Comparison of ENCODE assay signal across 21 cellular contexts in the genomic region with DNA sequence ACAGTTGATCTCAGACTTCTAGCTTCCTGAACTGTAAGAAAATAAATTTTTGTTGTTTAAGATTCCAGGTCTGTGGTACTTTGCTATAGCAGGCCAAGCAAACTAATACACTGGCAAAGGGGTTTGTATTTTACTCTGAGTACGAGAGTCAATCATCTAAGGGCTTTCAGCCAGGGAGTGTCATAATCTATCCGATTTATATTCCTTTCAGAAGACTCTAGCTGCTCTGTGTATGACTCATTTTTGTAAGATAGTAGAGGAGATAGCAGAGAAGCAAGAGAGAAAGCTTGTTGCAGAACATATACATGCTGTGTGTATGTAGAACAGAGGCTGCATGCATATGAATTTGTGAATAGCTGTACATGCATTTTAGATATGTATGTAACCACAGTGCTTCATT.
A peak's percentile ranks its signal among the peaks of the same experiment; 100 is the strongest.
DNase-seq lines count a peak whose midpoint lies in the region; ATAC-seq and TF ChIP-seq lines count a peak whose summit lies in the region.
"Had no signal": no experiment of that assay in that cellular context is flagged by ENCODE, and none has a peak within 500 bp of the region (broad histone marks: within the 10 kb centered on the region; RNA-seq: fewer than 3 reads in every experiment).

No MANE protein-coding gene starts in this region.

- no peak overlapping the region for H3K27ac ChIP-seq in hepatocyte

- no peaks in the 10 kb centered on the region for H3K79me2 ChIP-seq in hepatocyte

- H3K36me3 Mint-ChIP-seq in WTC11: no peaks in the 10 kb centered on the region
- H3K36me3 Mint-ChIP-seq: CD8-positive, alpha-beta T cell had no signal

- DNase-seq in COLO829 (ENCODE audit: low spot score) (peak; percentile 2), NCI-H446 treated with DMSO at 0.1 percent for 48 hours (lab: John Stamatoyannopoulos, UW) (peak; percentile 25), hepatocyte (ENCODE audit: low spot score) (peak; percentile 8), AG20443 (ENCODE audit: low spot score) (no peak), WTC11 (ENCODE audit: low spot score) (no peak)
- no peak for DNase-seq in activated T-cell treated with anti-CD3 and anti-CD28 coated beads, Interleukin-2, amount 50 U/mL, for 48 hours
- DNase-seq: 8988T; AML-193; C1 segment of cervical spinal cord; Calu3; CD8-positive, alpha-beta T cell; DMS153; Kasumi-1; MG63; NCI-H1417 treated with DMSO at 0.1 percent for 48 hours; NCI-H187; NCI-H2227 treated with DMSO at 0.1 percent for 48 hours; NCI-H524; NCI-H774; SHP77 had no signal

- H3K9me2 ChIP-seq in hepatocyte (replicated peaks; ENCODE audit: insufficient read depth): no peaks in the 10 kb centered on the region

- H3K9me3 ChIP-seq in hepatocyte (ENCODE audit: low read depth): no peaks in the 10 kb centered on the region
- H3K9me3 ChIP-seq: MG63 had no signal

- H2AFZ ChIP-seq in hepatocyte: no peak overlapping the region

- H3K4me2 ChIP-seq in hepatocyte: no peak overlapping the region

- H4K20me1 ChIP-seq in hepatocyte (ENCODE audit: insufficient read depth, poor library complexity, severe bottlenecking): no peaks in the 10 kb centered on the region

- no peaks in the 10 kb centered on the region for H3K36me3 ChIP-seq in hepatocyte (replicated peaks; ENCODE audit: insufficient read depth, low read depth)
- H3K36me3 ChIP-seq: MG63 had no signal

- H3K27me3 Mint-ChIP-seq in WTC11 (ENCODE audit: low read depth): no peaks in the 10 kb centered on the region

- WGBS in hepatocyte (ENCODE audit: low lambda C conversion rate, missing lambda C conversion rate): 60% methylated on average over 2 of the region's 2 CpGs

- POLR2A ChIA-PET in WTC11 (lab: Charles Lee): no interaction called here

- H3K4me3 ChIP-seq in hepatocyte: no peak overlapping the region
- H3K4me3 ChIP-seq: MG63 had no signal

- ATAC-seq in SK-N-SH treated with all-trans-retinoic acid at 6 μM for 48 hours (peak; percentile 39; the same call in 2 of the 3 replicates), WTC11 (no peak)
- ATAC-seq: CD8-positive, alpha-beta T cell had no signal

- H3K4me1 Mint-ChIP-seq in WTC11: peaks cover 8% of the 10 kb centered on the region

- H3K27me3 ChIP-seq in hepatocyte: no peaks in the 10 kb centered on the region
- H3K27me3 ChIP-seq: MG63 had no signal

- no peaks in the 10 kb centered on the region for H3K4me1 ChIP-seq in hepatocyte (ENCODE audit: insufficient read depth)

- no peaks in the 10 kb centered on the region for H3K9me3 Mint-ChIP-seq in WTC11

- no peak overlapping the region for H3K27ac Mint-ChIP-seq in WTC11
- H3K27ac Mint-ChIP-seq: CD8-positive, alpha-beta T cell had no signal

- CTCF ChIA-PET in WTC11 (lab: Charles Lee): no interaction called here

- TF ChIP-seq CTCF in hepatocyte (IDR thresholded peaks at IDR 0.05; ENCODE audit: poor library complexity) (no peak), WTC11 (IDR thresholded peaks at IDR 0.05) (no peak)

- H3K4me3 Mint-ChIP-seq in WTC11: no peak overlapping the region
- H3K4me3 Mint-ChIP-seq: CD8-positive, alpha-beta T cell had no signal

TF ChIP-seq in SK-N-SH treated with all-trans-retinoic acid at 6 μM for 48 hours, 23 proteins besides CTCF, POLR2A, EP300 and RAD21 (continues in another document):
- no peak for TF ChIP-seq ZC3H10 (CRISPR knock-in tag; IDR thresholded peaks at IDR 0.05)
- TF ChIP-seq, protein P1, sequence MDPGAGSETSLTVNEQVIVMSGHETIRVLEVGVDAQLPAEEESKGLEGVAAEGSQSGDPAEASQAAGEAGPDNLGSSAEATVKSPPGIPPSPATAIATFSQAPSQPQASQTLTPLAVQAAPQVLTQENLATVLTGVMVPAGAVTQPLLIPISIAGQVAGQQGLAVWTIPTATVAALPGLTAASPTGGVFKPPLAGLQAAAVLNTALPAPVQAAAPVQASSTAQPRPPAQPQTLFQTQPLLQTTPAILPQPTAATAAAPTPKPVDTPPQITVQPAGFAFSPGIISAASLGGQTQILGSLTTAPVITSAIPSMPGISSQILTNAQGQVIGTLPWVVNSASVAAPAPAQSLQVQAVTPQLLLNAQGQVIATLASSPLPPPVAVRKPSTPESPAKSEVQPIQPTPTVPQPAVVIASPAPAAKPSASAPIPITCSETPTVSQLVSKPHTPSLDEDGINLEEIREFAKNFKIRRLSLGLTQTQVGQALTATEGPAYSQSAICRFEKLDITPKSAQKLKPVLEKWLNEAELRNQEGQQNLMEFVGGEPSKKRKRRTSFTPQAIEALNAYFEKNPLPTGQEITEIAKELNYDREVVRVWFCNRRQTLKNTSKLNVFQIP (CRISPR knock-in tag; IDR thresholded peaks at IDR 0.05; ENCODE audit: borderline replicate concordance, low read depth): no peak
- TF ChIP-seq SNAI2 (CRISPR knock-in tag; IDR thresholded peaks at IDR 0.05): no peak
- TF ChIP-seq, protein P2, sequence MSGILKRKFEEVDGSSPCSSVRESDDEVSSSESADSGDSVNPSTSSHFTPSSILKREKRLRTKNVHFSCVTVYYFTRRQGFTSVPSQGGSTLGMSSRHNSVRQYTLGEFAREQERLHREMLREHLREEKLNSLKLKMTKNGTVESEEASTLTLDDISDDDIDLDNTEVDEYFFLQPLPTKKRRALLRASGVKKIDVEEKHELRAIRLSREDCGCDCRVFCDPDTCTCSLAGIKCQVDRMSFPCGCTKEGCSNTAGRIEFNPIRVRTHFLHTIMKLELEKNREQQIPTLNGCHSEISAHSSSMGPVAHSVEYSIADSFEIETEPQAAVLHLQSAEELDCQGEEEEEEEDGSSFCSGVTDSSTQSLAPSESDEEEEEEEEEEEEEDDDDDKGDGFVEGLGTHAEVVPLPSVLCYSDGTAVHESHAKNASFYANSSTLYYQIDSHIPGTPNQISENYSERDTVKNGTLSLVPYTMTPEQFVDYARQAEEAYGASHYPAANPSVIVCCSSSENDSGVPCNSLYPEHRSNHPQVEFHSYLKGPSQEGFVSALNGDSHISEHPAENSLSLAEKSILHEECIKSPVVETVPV (CRISPR knock-in tag; IDR thresholded peaks at IDR 0.05): no peak
- TF ChIP-seq TCF4 (CRISPR knock-in tag; IDR thresholded peaks at IDR 0.05; ENCODE audit: borderline replicate concordance): no peak
- no peak for TF ChIP-seq ZNF8 (CRISPR knock-in tag; IDR thresholded peaks at IDR 0.05)

TF ChIP-seq in WTC11, 78 proteins besides CTCF, POLR2A, EP300 and RAD21 (continues in another document):
- TF ChIP-seq, protein P3, sequence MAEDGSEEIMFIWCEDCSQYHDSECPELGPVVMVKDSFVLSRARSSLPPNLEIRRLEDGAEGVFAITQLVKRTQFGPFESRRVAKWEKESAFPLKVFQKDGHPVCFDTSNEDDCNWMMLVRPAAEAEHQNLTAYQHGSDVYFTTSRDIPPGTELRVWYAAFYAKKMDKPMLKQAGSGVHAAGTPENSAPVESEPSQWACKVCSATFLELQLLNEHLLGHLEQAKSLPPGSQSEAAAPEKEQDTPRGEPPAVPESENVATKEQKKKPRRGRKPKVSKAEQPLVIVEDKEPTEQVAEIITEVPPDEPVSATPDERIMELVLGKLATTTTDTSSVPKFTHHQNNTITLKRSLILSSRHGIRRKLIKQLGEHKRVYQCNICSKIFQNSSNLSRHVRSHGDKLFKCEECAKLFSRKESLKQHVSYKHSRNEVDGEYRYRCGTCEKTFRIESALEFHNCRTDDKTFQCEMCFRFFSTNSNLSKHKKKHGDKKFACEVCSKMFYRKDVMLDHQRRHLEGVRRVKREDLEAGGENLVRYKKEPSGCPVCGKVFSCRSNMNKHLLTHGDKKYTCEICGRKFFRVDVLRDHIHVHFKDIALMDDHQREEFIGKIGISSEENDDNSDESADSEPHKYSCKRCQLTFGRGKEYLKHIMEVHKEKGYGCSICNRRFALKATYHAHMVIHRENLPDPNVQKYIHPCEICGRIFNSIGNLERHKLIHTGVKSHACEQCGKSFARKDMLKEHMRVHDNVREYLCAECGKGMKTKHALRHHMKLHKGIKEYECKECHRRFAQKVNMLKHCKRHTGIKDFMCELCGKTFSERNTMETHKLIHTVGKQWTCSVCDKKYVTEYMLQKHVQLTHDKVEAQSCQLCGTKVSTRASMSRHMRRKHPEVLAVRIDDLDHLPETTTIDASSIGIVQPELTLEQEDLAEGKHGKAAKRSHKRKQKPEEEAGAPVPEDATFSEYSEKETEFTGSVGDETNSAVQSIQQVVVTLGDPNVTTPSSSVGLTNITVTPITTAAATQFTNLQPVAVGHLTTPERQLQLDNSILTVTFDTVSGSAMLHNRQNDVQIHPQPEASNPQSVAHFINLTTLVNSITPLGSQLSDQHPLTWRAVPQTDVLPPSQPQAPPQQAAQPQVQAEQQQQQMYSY (CRISPR knock-in tag; IDR thresholded peaks at IDR 0.05): no peak
- TF ChIP-seq ATF1 (CRISPR knock-in tag; IDR thresholded peaks at IDR 0.05): no peak
- TF ChIP-seq, protein P4, sequence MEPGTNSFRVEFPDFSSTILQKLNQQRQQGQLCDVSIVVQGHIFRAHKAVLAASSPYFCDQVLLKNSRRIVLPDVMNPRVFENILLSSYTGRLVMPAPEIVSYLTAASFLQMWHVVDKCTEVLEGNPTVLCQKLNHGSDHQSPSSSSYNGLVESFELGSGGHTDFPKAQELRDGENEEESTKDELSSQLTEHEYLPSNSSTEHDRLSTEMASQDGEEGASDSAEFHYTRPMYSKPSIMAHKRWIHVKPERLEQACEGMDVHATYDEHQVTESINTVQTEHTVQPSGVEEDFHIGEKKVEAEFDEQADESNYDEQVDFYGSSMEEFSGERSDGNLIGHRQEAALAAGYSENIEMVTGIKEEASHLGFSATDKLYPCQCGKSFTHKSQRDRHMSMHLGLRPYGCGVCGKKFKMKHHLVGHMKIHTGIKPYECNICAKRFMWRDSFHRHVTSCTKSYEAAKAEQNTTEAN (CRISPR knock-in tag; IDR thresholded peaks at IDR 0.05): no peak
- TF ChIP-seq ESRRA (CRISPR knock-in tag; IDR thresholded peaks at IDR 0.05; ENCODE audit: borderline replicate concordance): no peak
- TF ChIP-seq EMX1 (CRISPR knock-in tag; IDR thresholded peaks at IDR 0.05): no peak

Comparison
In these comparisons a context has a peak if more than half of its experiments do, and no peak if none do; other contexts are left out.
1. DNase-seq: peak in COLO829 (single experiment), NCI-H446 treated with DMSO at 0.1 percent for 48 hours (single experiment) and hepatocyte (single experiment); none in AG20443 (single experiment), WTC11 (single experiment) and activated T-cell treated with anti-CD3 and anti-CD28 coated beads, Interleukin-2, amount 50 U/mL, for 48 hours (0 of 2).